ENCODE assay signal across 34 cellular contexts in genomic region chr1:165328136-165328535, GRCh38. TPM values are rescaled to one million over a fixed set of nuclear protein-coding genes. Genes with fewer than 3 reads are reported as not detected.
"Had no signal": no experiment of that assay in that cellular context is flagged by ENCODE, and none has a peak within 500 bp of the region (broad histone marks: within the 10 kb centered on the region; RNA-seq: fewer than 3 reads in every experiment).

No MANE protein-coding gene starts in this region.

- H3K36me3 ChIP-seq: colonic mucosa, esophagus squamous epithelium, heart right ventricle, left lung, ovary, sigmoid colon, stomach, thyroid gland, vagina had no signal

- H3K27me3 ChIP-seq: colonic mucosa, ovary, sigmoid colon, thyroid gland, vagina had no signal

- H3K27ac ChIP-seq: colonic mucosa, esophagus squamous epithelium, heart right ventricle, left lung, ovary, psoas muscle, sigmoid colon, stomach, thyroid gland, vagina had no signal

- H3K4me1 ChIP-seq: colonic mucosa, esophagus squamous epithelium, heart right ventricle, left lung, psoas muscle, sigmoid colon, stomach, thyroid gland, vagina had no signal

- ATAC-seq: heart right ventricle; left cardiac atrium; left lung; mucosa of descending colon; natural killer cell treated with Interleukin-12 subunit alpha and Interleukin-12 subunit beta and Interleukin-15 and Interleukin-18, amount 100 ng/mL, for 72 hours; psoas muscle; right cardiac atrium had no signal

- H3K9me3 ChIP-seq: colonic mucosa, esophagus squamous epithelium, left lung, mucosa of descending colon, ovary, psoas muscle, sigmoid colon, thyroid gland, vagina had no signal

- H3K4me3 ChIP-seq: colonic mucosa, esophagus squamous epithelium, heart right ventricle, left lung, mucosa of descending colon, ovary, psoas muscle, sigmoid colon, stomach, thyroid gland, vagina had no signal

- DNase-seq: colonic mucosa; effector CD8-positive, alpha-beta T cell; esophagus squamous epithelium; foreskin melanocyte; glutamatergic neuron; heart right ventricle; hippocampal formation; left cardiac atrium; left lung; mesenchymal stem cell; mucosa of descending colon; naive B cell; nucleus accumbens; ovary; posterior cingulate gyrus; psoas muscle; right cardiac atrium; sigmoid colon; stimulated activated CD4-positive, alpha-beta T cell treated with anti-CD3 and anti-CD28 coated beads, Interleukin-4, amount 100 ng/mL, for 1 hour; stimulated activated CD8-positive, alpha-beta memory T cell treated with anti-CD3 and anti-CD28 coated beads, Interleukin-4, amount 100 ng/mL, for 48 hours; stimulated activated naive CD4-positive, alpha-beta T cell treated with Interleukin-2 at 50 U/mL for 16 hours; stomach; thyroid gland; trophoblast cell had no signal

RNA-seq across cellular contexts. Expression of gene LMX1A, which starts 28.4 kb away (rescaled TPM):
- total RNA-seq: endothelial cell of umbilical vein; epithelial cell of proximal tubule; kidney epithelial cell; left lung; lung microvascular endothelial cell; natural killer cell treated with Interleukin-12 subunit alpha and Interleukin-12 subunit beta and Interleukin-15 and Interleukin-18, amount 100 ng/mL, for 72 hours; neural crest cell; ovary; renal cortical epithelial cell; right cardiac atrium; stomach; temporal lobe; ureter; vagina had no signal
